Comparison of ENCODE assay signal across 11 cellular contexts in genomic region chr11:76153609-76153949, GRCh38. TPM values are rescaled to one million over a fixed set of nuclear protein-coding genes. Genes with fewer than 3 reads are reported as not detected.
DNase-seq lines count a peak whose midpoint lies in the region; ATAC-seq and TF ChIP-seq lines count a peak whose summit lies in the region.
"Had no signal": no experiment of that assay in that cellular context is flagged by ENCODE, and none has a peak within 500 bp of the region (broad histone marks: within the 10 kb centered on the region; RNA-seq: fewer than 3 reads in every experiment).

No MANE protein-coding gene starts in this region.

- no peaks in the 10 kb centered on the region for H3K27me3 ChIP-seq in PC-3 (ENCODE audit: low read length)

- peak overlapping the region; percentile 34; the same call in 1 of the 2 replicates for H3K27ac ChIP-seq in PC-3 (ENCODE audit: low read length)
- H3K27ac ChIP-seq: C4-2B had no signal

- H3K36me3 ChIP-seq in PC-3 (ENCODE audit: low read depth, low read length): no peaks in the 10 kb centered on the region

- peak overlapping the region; percentile 25 for H3K4me2 ChIP-seq in PC-3 (ENCODE audit: low read length)

- H3K27me3 Mint-ChIP-seq in activated T-cell treated with anti-CD3 and anti-CD28 coated beads, Interleukin-2, amount 50 U/mL, for 24 hours: peaks cover 29% of the 10 kb centered on the region

- CTCF ChIA-PET in PC-3 (lab: Charles Lee): no interaction called here

- POLR2A ChIA-PET in PC-3 (lab: Charles Lee; ENCODE audit: unreplicated experiment): interaction anchor here (0.6 kb wide), 1 partner anchor 79 kb away, joined by 3 read pairs; no protein-coding TSS in a partner anchor

- no peaks in the 10 kb centered on the region for H3K36me3 Mint-ChIP-seq in activated T-cell treated with anti-CD3 and anti-CD28 coated beads, Interleukin-2, amount 50 U/mL, for 24 hours (ENCODE audit: low read depth)

- no peaks in the 10 kb centered on the region for H3K79me2 ChIP-seq in PC-3 (ENCODE audit: low read length)

- H3K9ac ChIP-seq in PC-3 (ENCODE audit: low read length): no peak overlapping the region

- H3K4me1 Mint-ChIP-seq in activated T-cell treated with anti-CD3 and anti-CD28 coated beads, Interleukin-2, amount 50 U/mL, for 24 hours (ENCODE audit: low read depth): peaks cover 22% of the 10 kb centered on the region

- ATAC-seq in PC-3 (peak; percentile 36), sciatic nerve (peak; percentile 44), HG03108 (IDR thresholded peaks at IDR 0.05; ENCODE audit: unreplicated experiment) (no peak)

- H3K9me3 Mint-ChIP-seq in activated T-cell treated with anti-CD3 and anti-CD28 coated beads, Interleukin-2, amount 50 U/mL, for 24 hours: no peaks in the 10 kb centered on the region

- intact Hi-C loops in PC-3 (cut with micrococcal nuclease): loop anchor here (5.0 kb wide), 1 partner anchor 351 kb away; no protein-coding TSS in a partner anchor
- intact Hi-C loops in sciatic nerve (cut with DNase I): loop anchor here (5.0 kb wide), 2 partner anchors 256 to 924 kb away; no protein-coding TSS in a partner anchor

- H3K9me3 ChIP-seq in PC-3 (ENCODE audit: low read length): no peaks in the 10 kb centered on the region

- no peaks in the 10 kb centered on the region for H4K20me1 ChIP-seq in PC-3 (ENCODE audit: low read length)

- no peak overlapping the region for H3K4me3 Mint-ChIP-seq in activated T-cell treated with anti-CD3 and anti-CD28 coated beads, Interleukin-2, amount 50 U/mL, for 24 hours

- H3K4me3 ChIP-seq in PC-3 (ENCODE audit: low read length): no peak overlapping the region
- no peak overlapping the region for H3K4me3 ChIP-seq in fibroblast of pulmonary artery (replicated peaks; ENCODE audit: low read depth, low read length)

- H3K9me2 ChIP-seq in PC-3 (replicated peaks; ENCODE audit: low read length): no peaks in the 10 kb centered on the region

- BruUV-seq in PC-3 (replicated peaks; lab: Mats Ljungman, UMichigan): no TSS peak

- no peak overlapping the region for H3K27ac Mint-ChIP-seq in activated T-cell treated with anti-CD3 and anti-CD28 coated beads, Interleukin-2, amount 50 U/mL, for 24 hours

- no peaks in the 10 kb centered on the region for H3F3A ChIP-seq in PC-3 (ENCODE audit: low read length, unreplicated experiment)

- no peak for TF ChIP-seq CTCF in PC-3 (conservative IDR thresholded peaks at IDR 0.05; ENCODE audit: low read depth, low read length)
- no peak for TF ChIP-seq CTCF in fibroblast of pulmonary artery (IDR thresholded peaks at IDR 0.05; ENCODE audit: low read length, missing control alignments)

- peak overlapping the region; percentile 51 for H2AFZ ChIP-seq in PC-3 (ENCODE audit: low read length)

- DNase-seq in activated T-cell treated with anti-CD3 and anti-CD28 coated beads, Interleukin-2, amount 50 U/mL, for 24 hours: peak; percentile 24
- no peak for DNase-seq in activated T-cell treated with anti-CD3 and anti-CD28 coated beads for 4 hours
- peak; percentile 88 for DNase-seq in PC-3
- DNase-seq in fibroblast of pulmonary artery (ENCODE audit: low read depth): peak; percentile 14
- no peak for DNase-seq in sciatic nerve (ENCODE audit: low spot score)
- no peak for DNase-seq in activated gamma-delta T cell (lab: John Stamatoyannopoulos, UW)
- no peak for DNase-seq in NCI-H2171 treated with DMSO at 0.1 percent for 48 hours (lab: John Stamatoyannopoulos, UW)
- DNase-seq: NCI-H1048 had no signal

- peaks cover 30% of the 10 kb centered on the region for H3K4me1 ChIP-seq in PC-3 (ENCODE audit: insufficient read depth, low read length)

RNA-seq across cellular contexts. Expression of gene WNT11, which starts 52.7 kb away (rescaled TPM):
- total RNA-seq in PC-3 (2014; rRNA removed): 0.40 and 1.6 TPM in 2 replicates
- total RNA-seq in sciatic nerve: 11.6 TPM
- total RNA-seq: glomerular endothelial cell had no signal

Comparison
In these comparisons a context has a peak if more than half of its experiments do, and no peak if none do; other contexts are left out.
1. DNase-seq: peak in activated T-cell treated with anti-CD3 and anti-CD28 coated beads, Interleukin-2, amount 50 U/mL, for 24 hours (single experiment), PC-3 (single experiment) and fibroblast of pulmonary artery (single experiment); none in activated T-cell treated with anti-CD3 and anti-CD28 coated beads for 4 hours (single experiment), sciatic nerve (single experiment), activated gamma-delta T cell (single experiment) and NCI-H2171 treated with DMSO at 0.1 percent for 48 hours (single experiment).